Comparison of ENCODE assay signal across 8 cellular contexts in the genomic region with DNA sequence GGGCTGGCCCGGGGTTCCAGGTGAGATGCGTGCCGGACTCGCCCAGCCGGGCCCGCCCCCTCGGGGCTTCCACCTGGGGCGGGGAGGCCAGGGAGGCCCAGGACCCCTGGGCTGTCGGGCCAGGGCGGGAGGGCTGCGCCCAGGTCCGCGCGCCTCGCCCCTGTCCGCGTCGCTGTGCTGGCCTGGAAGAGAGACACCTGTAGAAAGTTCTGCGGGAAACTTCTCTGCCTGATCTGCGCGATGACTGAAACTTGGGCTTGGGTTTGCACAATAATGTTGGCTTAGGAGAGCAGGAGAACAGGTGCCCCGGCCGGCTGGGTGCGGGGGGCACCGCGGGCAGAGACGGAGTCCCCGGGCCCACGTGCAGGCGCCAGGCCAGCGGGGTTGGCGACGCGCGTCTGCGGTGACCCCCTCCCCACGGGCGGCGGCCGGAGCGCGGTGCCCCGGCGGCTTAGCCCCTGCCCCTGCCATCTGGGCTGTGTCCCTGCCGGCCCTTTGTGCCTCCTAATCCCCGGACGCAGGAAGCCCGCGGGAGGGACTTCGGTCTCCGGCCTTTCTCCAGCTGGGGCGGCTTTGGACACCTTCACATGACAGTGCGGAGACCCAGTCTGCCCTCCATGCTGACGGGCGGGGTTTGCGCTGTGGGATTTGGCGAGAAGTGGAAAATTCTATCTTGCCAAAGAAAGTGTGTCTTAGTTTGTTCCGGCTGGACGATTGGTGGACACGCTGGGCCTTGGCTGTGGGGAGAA. TPM values are rescaled to one million over a fixed set of nuclear protein-coding genes. Genes with fewer than 3 reads are reported as not detected.
DNase-seq lines count a peak whose midpoint lies in the region; ATAC-seq and TF ChIP-seq lines count a peak whose summit lies in the region.

No MANE protein-coding gene starts in this region.

- no peaks in the 10 kb centered on the region for H3K27me3 ChIP-seq in CD8-positive, alpha-beta T cell (ENCODE audit: insufficient read depth, low read length)
- H3K27me3 ChIP-seq in HAP-1 (ENCODE audit: low read depth): no peaks in the 10 kb centered on the region
- peaks cover 13% of the 10 kb centered on the region for H3K27me3 ChIP-seq in iPS-20b (ENCODE audit: insufficient read depth, low read length)
- H3K27me3 ChIP-seq in stomach smooth muscle (ENCODE audit: control insufficient read depth in 1 of 2, insufficient read depth in 2 of 2, low read length in 2 of 2): peaks cover 2 to 8% of the 10 kb centered on the region in 2 donors

- H3K27ac Mint-ChIP-seq in CD8-positive, alpha-beta T cell: no peak overlapping the region
- H3K27ac Mint-ChIP-seq in activated CD8-positive, alpha-beta T cell treated with anti-CD3 and anti-CD28 coated beads, Interleukin-2, amount 10 ng/mL, durations not matched to agents 7 days and 5 days: no peak overlapping the region

- peaks cover 13% of the 10 kb centered on the region for H3K36me3 ChIP-seq in CD8-positive, alpha-beta T cell (ENCODE audit: insufficient read depth, low read length)
- H3K36me3 ChIP-seq in HAP-1 (replicated peaks): peaks cover 21% of the 10 kb centered on the region
- H3K36me3 ChIP-seq in iPS-20b (ENCODE audit: insufficient read depth, low read depth, low read length): peaks cover 25% of the 10 kb centered on the region
- H3K36me3 ChIP-seq in stomach smooth muscle (ENCODE audit: control insufficient read depth in 2 of 2, insufficient read depth in 2 of 2, low read length in 2 of 2): no peaks in the 10 kb centered on the region

- POLR2A ChIA-PET in CD8-positive, alpha-beta T cell (lab: Charles Lee): interaction anchor here (1.8 to 4.2 kb wide), 3 partner anchors 9 to 70 kb away, joined by 8 to 28 read pairs (median 9); partner anchors contain the start of genes TMEM94 and TSEN54
- POLR2A ChIA-PET in activated CD8-positive, alpha-beta T cell treated with anti-CD3 and anti-CD28 coated beads, Interleukin-2, amount 10 ng/mL, durations not matched to agents 7 days and 5 days (lab: Charles Lee): interaction anchor here (0.8 kb wide), 1 partner anchor 10 kb away, joined by 3 read pairs; the partner anchor contains the start of gene TSEN54

- H3K4me3 ChIP-seq in CD8-positive, alpha-beta T cell (ENCODE audit: low read depth, low read length): peak overlapping the region; percentile 78
- peak overlapping the region; percentile 53 for H3K4me3 ChIP-seq in HAP-1
- H3K4me3 ChIP-seq in iPS-20b (ENCODE audit: low read length): peak overlapping the region; percentile 72
- H3K4me3 ChIP-seq in stomach smooth muscle (ENCODE audit: low read length in 2 of 2): peak overlapping the region; percentile 31 to 76

- H3K27me3 Mint-ChIP-seq in CD8-positive, alpha-beta T cell (ENCODE audit: low read depth): no peaks in the 10 kb centered on the region
- peaks cover 7% of the 10 kb centered on the region for H3K27me3 Mint-ChIP-seq in activated CD8-positive, alpha-beta T cell treated with anti-CD3 and anti-CD28 coated beads, Interleukin-2, amount 10 ng/mL, durations not matched to agents 7 days and 5 days (ENCODE audit: low read depth)

- TF ChIP-seq CTCF in CD8-positive, alpha-beta T cell (IDR thresholded peaks at IDR 0.05): no peak

- H3K4me3 Mint-ChIP-seq in CD8-positive, alpha-beta T cell: peak overlapping the region; percentile 82
- peak overlapping the region; percentile 72 for H3K4me3 Mint-ChIP-seq in activated CD8-positive, alpha-beta T cell treated with anti-CD3 and anti-CD28 coated beads, Interleukin-2, amount 10 ng/mL, durations not matched to agents 7 days and 5 days

- peak in 1 of 7 experiments; percentile 20 for DNase-seq in CD8-positive, alpha-beta T cell
- DNase-seq in HAP-1 (ENCODE audit: low spot score in 2 of 2) (peak in 1 of 2 experiments; percentile 67), NCI-H1436 treated with DMSO at 0.1 percent for 48 hours (lab: John Stamatoyannopoulos, UW) (no peak), OCI-M2 (lab: John Stamatoyannopoulos, UW; ENCODE audit: unreplicated experiment) (no peak), UCSD-AML1 (lab: John Stamatoyannopoulos, UW; ENCODE audit: unreplicated experiment) (no peak)
- no peak for DNase-seq in activated CD8-positive, alpha-beta T cell treated with anti-CD3 and anti-CD28 coated beads, Interleukin-2, amount 10 ng/mL, durations not matched to agents 7 days and 5 days

- peaks cover 29% of the 10 kb centered on the region for H3K36me3 Mint-ChIP-seq in CD8-positive, alpha-beta T cell
- H3K36me3 Mint-ChIP-seq in activated CD8-positive, alpha-beta T cell treated with anti-CD3 and anti-CD28 coated beads, Interleukin-2, amount 10 ng/mL, durations not matched to agents 7 days and 5 days (ENCODE audit: low read depth): peaks cover 25% of the 10 kb centered on the region

- no peaks in the 10 kb centered on the region for H3K9me3 ChIP-seq in CD8-positive, alpha-beta T cell (ENCODE audit: low read length)
- H3K9me3 ChIP-seq in HAP-1 (no peaks in the 10 kb centered on the region), iPS-20b (ENCODE audit: insufficient read depth, low read depth, low read length) (no peaks in the 10 kb centered on the region), stomach smooth muscle (ENCODE audit: control insufficient read depth in 2 of 2, low read length in 2 of 2) (no peaks in the 10 kb centered on the region)

- in situ Hi-C loops in HAP-1 (cut with MboI; ENCODE audit: low sequenced_read_pairs): no loop called here

- H3K27ac ChIP-seq in CD8-positive, alpha-beta T cell (ENCODE audit: low read depth, low read length): peak overlapping the region; percentile 42
- H3K27ac ChIP-seq in iPS-20b (ENCODE audit: low read length) (no peak overlapping the region), stomach smooth muscle (ENCODE audit: low read length) (no peak overlapping the region)

- no peak for ATAC-seq in CD8-positive, alpha-beta T cell
- no peak for ATAC-seq in activated CD8-positive, alpha-beta T cell treated with anti-CD3 and anti-CD28 coated beads, Interleukin-2, amount 10 ng/mL, durations not matched to agents 7 days and 5 days

- intact Hi-C loops in CD8-positive, alpha-beta T cell (cut with DNase I, micrococcal nuclease): loop anchor here (1.0 to 2.0 kb wide), 8 partner anchors 10 to 237 kb away; partner anchors contain the start of genes TSEN54 (in 2 of the 2), GRB2 (in 1 of the 2), SLC25A19 (in 1 of the 2) and TMEM94 (in 1 of the 2)

- H3K9ac ChIP-seq in iPS-20b (ENCODE audit: low read depth, low read length) (peak overlapping the region; percentile 55; the same call in 1 of the 2 replicates), stomach smooth muscle (ENCODE audit: low read length in 2 of 2) (peak overlapping the region in 1 of 2 donors; percentile 21)

- H3K9me3 Mint-ChIP-seq in CD8-positive, alpha-beta T cell: no peaks in the 10 kb centered on the region
- no peaks in the 10 kb centered on the region for H3K9me3 Mint-ChIP-seq in activated CD8-positive, alpha-beta T cell treated with anti-CD3 and anti-CD28 coated beads, Interleukin-2, amount 10 ng/mL, durations not matched to agents 7 days and 5 days (ENCODE audit: insufficient read depth)

- H3K4me1 Mint-ChIP-seq in CD8-positive, alpha-beta T cell (ENCODE audit: low read depth): peaks cover 13% of the 10 kb centered on the region
- peaks cover 19% of the 10 kb centered on the region for H3K4me1 Mint-ChIP-seq in activated CD8-positive, alpha-beta T cell treated with anti-CD3 and anti-CD28 coated beads, Interleukin-2, amount 10 ng/mL, durations not matched to agents 7 days and 5 days (ENCODE audit: low read depth)

- CTCF ChIA-PET in CD8-positive, alpha-beta T cell (lab: Charles Lee): interaction anchor here (0.5 to 1.8 kb wide), 8 partner anchors 9 to 245 kb away, joined by 3 to 13 read pairs (median 4); partner anchors contain the start of gene TSEN54
- CTCF ChIA-PET in activated CD8-positive, alpha-beta T cell treated with anti-CD3 and anti-CD28 coated beads, Interleukin-2, amount 10 ng/mL, durations not matched to agents 7 days and 5 days (lab: Charles Lee): interaction anchor here (1.2 to 2.6 kb wide), 7 partner anchors 8 to 101 kb away, joined by 3 to 14 read pairs (median 4); partner anchors contain the start of gene TSEN54

- peaks cover 22% of the 10 kb centered on the region for H3K4me1 ChIP-seq in CD8-positive, alpha-beta T cell (ENCODE audit: insufficient read depth, low read length)
- 0 out of 2 replicates have a peak, but pooled peaks cover 5% of the 10 kb centered on the region for H3K4me1 ChIP-seq in HAP-1
- H3K4me1 ChIP-seq in iPS-20b (ENCODE audit: insufficient read depth, low read length): peaks cover 9% of the 10 kb centered on the region; the same call in 1 of the 2 replicates
- H3K4me1 ChIP-seq in stomach smooth muscle (ENCODE audit: control insufficient read depth, insufficient read depth, low read length): peaks cover 19% of the 10 kb centered on the region

RNA-seq across cellular contexts. Expression of gene LLGL2, which starts 0.5 kb away (rescaled TPM):
- 10 to 100 TPM; 32.7 to 36.4 TPM for total RNA-seq in CD8-positive, alpha-beta T cell
- 10 to 100 TPM; 19.3 to 19.8 TPM for total RNA-seq in activated CD8-positive, alpha-beta T cell treated with anti-CD3 and anti-CD28 coated beads, Interleukin-2, amount 10 ng/mL, durations not matched to agents 7 days and 5 days

RNA-seq across cellular contexts. Expression of gene TSEN54, which starts 9.7 kb away (rescaled TPM):
- total RNA-seq in CD8-positive, alpha-beta T cell: 100 to 1,000 TPM; 116 to 123 TPM
- 10 to 100 TPM; 76.6 to 77.8 TPM for total RNA-seq in activated CD8-positive, alpha-beta T cell treated with anti-CD3 and anti-CD28 coated beads, Interleukin-2, amount 10 ng/mL, durations not matched to agents 7 days and 5 days

RNA-seq across cellular contexts. Expression of gene CASKIN2, which starts 10.6 kb away (rescaled TPM):
- total RNA-seq in CD8-positive, alpha-beta T cell: under 1 TPM; 0.64 to 0.98 TPM
- total RNA-seq in activated CD8-positive, alpha-beta T cell treated with anti-CD3 and anti-CD28 coated beads, Interleukin-2, amount 10 ng/mL, durations not matched to agents 7 days and 5 days: under 1 TPM; 0.68 to 0.97 TPM
